8 cellular contexts compared by ENCODE assay signal in the genomic region with DNA sequence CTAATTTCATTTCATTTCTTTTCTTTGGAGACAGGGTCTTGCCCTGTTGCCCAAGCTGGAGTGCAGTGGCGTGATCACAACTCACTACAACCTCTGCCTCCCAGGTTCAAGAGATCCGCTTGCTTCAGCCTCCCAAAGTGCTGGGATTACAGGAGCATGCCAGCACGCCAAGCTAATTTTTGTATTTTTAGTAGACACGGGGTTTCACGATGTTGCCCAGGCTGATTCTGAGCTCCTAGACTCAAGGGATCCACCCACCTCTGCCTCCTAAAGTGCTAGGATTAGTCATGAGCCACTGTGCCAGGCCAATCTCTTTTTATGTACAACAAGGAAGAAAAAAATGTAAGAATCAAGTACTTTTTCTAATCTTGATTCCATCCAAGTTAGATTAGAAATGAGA. TPM values are rescaled to one million over a fixed set of nuclear protein-coding genes. Genes with fewer than 3 reads are reported as not detected.
DNase-seq lines count a peak whose midpoint lies in the region; ATAC-seq and TF ChIP-seq lines count a peak whose summit lies in the region.

No MANE protein-coding gene starts in this region.

- H3K9me3 ChIP-seq in esophagus muscularis mucosa, result no peaks in the 10 kb centered on the region
- H3K9me3 ChIP-seq in parathyroid adenoma (ENCODE audit: control insufficient read depth, low read length), result no peaks in the 10 kb centered on the region

- no peak overlapping the region for H2AFZ ChIP-seq in parathyroid adenoma

- H3K27ac ChIP-seq in esophagus muscularis mucosa (replicated peaks in 1 of 4) (peak overlapping the region; percentile 39 to 75 (median 68)), parathyroid adenoma (no peak overlapping the region)

- no peak for TF ChIP-seq CTCF in esophagus muscularis mucosa (IDR thresholded peaks at IDR 0.05)
- TF ChIP-seq CTCF in parathyroid adenoma (IDR thresholded peaks at IDR 0.05), result no peak

- intact Hi-C loops in esophagus muscularis mucosa (cut with DNase I), result no loop called here

- no peak for TF ChIP-seq EP300 in esophagus muscularis mucosa (IDR thresholded peaks at IDR 0.05)

- H3K9ac ChIP-seq in parathyroid adenoma, result no peak overlapping the region

- H3K4me1 ChIP-seq in esophagus muscularis mucosa (peaks cover 0 to 100% (median 98%) of the 10 kb centered on the region in 4 donors), parathyroid adenoma (peaks cover 27% of the 10 kb centered on the region)

- 12% methylated on average over 5 of the region's 5 CpGs for whole genome bisulfite sequencing in esophagus muscularis mucosa

- ATAC-seq in HG03432 (IDR thresholded peaks at IDR 0.05; ENCODE audit: unreplicated experiment) (peak; percentile 41), GM18511 (IDR thresholded peaks at IDR 0.05; ENCODE audit: unreplicated experiment) (no peak), HG02885 (IDR thresholded peaks at IDR 0.05; ENCODE audit: poor library complexity, unreplicated experiment) (no peak)

- peak overlapping the region; percentile 22 for H3K4me2 ChIP-seq in parathyroid adenoma (ENCODE audit: low read length)

- peak overlapping the region; percentile 14 to 23 (median 19) for H3K4me3 ChIP-seq in esophagus muscularis mucosa
- no peak overlapping the region for H3K4me3 ChIP-seq in parathyroid adenoma (ENCODE audit: low read depth, low read length)

- DNase-seq in activated CD4-positive, alpha-beta T cell treated with anti-CD3 and anti-CD28 coated beads for 48 hours, result peak; percentile 60
- DNase-seq in esophagus muscularis mucosa (ENCODE audit: extremely low spot score) (no peak), NCI-H2171 treated with DMSO at 0.1 percent for 48 hours (lab: John Stamatoyannopoulos, UW) (no peak), COLO829 (ENCODE audit: low spot score) (no peak)

- H3K36me3 ChIP-seq in esophagus muscularis mucosa (peaks cover 0 to 4% (median 0%) of the 10 kb centered on the region in 4 donors), parathyroid adenoma (ENCODE audit: control insufficient read depth, insufficient read depth, low read length) (no peaks in the 10 kb centered on the region)

- peaks cover 64% of the 10 kb centered on the region for H3K79me2 ChIP-seq in parathyroid adenoma

- TF ChIP-seq POLR2A in esophagus muscularis mucosa (IDR thresholded peaks at IDR 0.05; ENCODE audit: low read depth), result no peak

- H3K27me3 ChIP-seq in esophagus muscularis mucosa (no peaks in the 10 kb centered on the region), parathyroid adenoma (ENCODE audit: control insufficient read depth, insufficient read depth, low read length) (no peaks in the 10 kb centered on the region)

RNA-seq across cellular contexts. Expression of gene KMT2E, which starts 10.7 kb away (rescaled TPM):
- total RNA-seq in esophagus muscularis mucosa, result 100 to 1,000 TPM in 2 of 4 donors, 10 to 100 TPM in 2; 77.0 to 109 (median 94.0) TPM
